Comparison of ENCODE assay signal across 28 cellular contexts in genomic region chr11:1506981-1507380, GRCh38. TPM values are rescaled to one million over a fixed set of nuclear protein-coding genes. Genes with fewer than 3 reads are reported as not detected.
A peak's percentile ranks its signal among the peaks of the same experiment; 100 is the strongest.
DNase-seq lines count a peak whose midpoint lies in the region; ATAC-seq and TF ChIP-seq lines count a peak whose summit lies in the region.
"Had no signal": no experiment of that assay in that cellular context is flagged by ENCODE, and none has a peak within 500 bp of the region (broad histone marks: within the 10 kb centered on the region; RNA-seq: fewer than 3 reads in every experiment).

No MANE protein-coding gene starts in this region.

- CTCF ChIA-PET in IMR-90 (lab: Yijun Ruan, JAX) = no interaction called here

- no peaks in the 10 kb centered on the region for H3K27me3 ChIP-seq in IMR-90 (ENCODE audit: control insufficient read depth, insufficient read depth, low read length)
- no peaks in the 10 kb centered on the region for H3K27me3 ChIP-seq in iPS-15b (ENCODE audit: control insufficient read depth, insufficient read depth, low read length)
- no peaks in the 10 kb centered on the region for H3K27me3 ChIP-seq in skeletal muscle tissue (ENCODE audit: control insufficient read depth in 3 of 3, insufficient read depth in 3 of 3, low read length in 3 of 3)
- H3K27me3 ChIP-seq: body of pancreas, neutrophil had no signal

- no peak overlapping the region for H2AFZ ChIP-seq in IMR-90 (replicated peaks; ENCODE audit: low read length, poor library complexity)
- H2AFZ ChIP-seq: GM23248 had no signal

- H3K27ac ChIP-seq in IMR-90 (ENCODE audit: insufficient read depth, low read length) (no peak overlapping the region), skeletal muscle tissue (ENCODE audit: low read depth, low read length) (no peak overlapping the region)
- H3K27ac ChIP-seq: body of pancreas, GM23248, neutrophil, psoas muscle, RWPE1, SK-N-MC had no signal

- no peak overlapping the region for H3K4me2 ChIP-seq in IMR-90 (ENCODE audit: low read depth, low read length)

- peaks cover 8 to 65% of the 10 kb centered on the region in 2 experiments for H3K79me1 ChIP-seq in IMR-90 (ENCODE audit: low read depth in 1 of 2, low read length in 2 of 2)

- no peak overlapping the region for H4K8ac ChIP-seq in IMR-90 (ENCODE audit: low read depth in 2 of 2, low read length in 2 of 2)

- H3K4me3 ChIP-seq in IMR-90 (ENCODE audit: insufficient read depth, low read depth, low read length) (no peak overlapping the region), iPS-15b (ENCODE audit: low read depth, low read length) (no peak overlapping the region), skeletal muscle tissue (ENCODE audit: low read length in 3 of 3) (peak overlapping the region in 1 of 3 donors; percentile 29)
- H3K4me3 ChIP-seq: body of pancreas, GM23248, psoas muscle, SK-N-MC had no signal

- no peaks in the 10 kb centered on the region for H3K9me3 Mint-ChIP-seq in CD14-positive monocyte
- H3K9me3 Mint-ChIP-seq: activated naive CD8-positive, alpha-beta T cell treated with anti-CD3 and anti-CD28 coated beads, Interleukin-2, amount 50 U/mL, for 24 hours; activated T-helper 2 cell treated with anti-CD3 and anti-CD28 coated beads, Interferon-gamma antibody, Interleukin-2, Interleukin-4, amounts not matched to agents 10 μg/mL and 5 μg/mL and 100 μg/mL, durations not matched to agents 14 hours and 24 hours and 36 hours had no signal

- no peak overlapping the region for H3K23ac ChIP-seq in IMR-90 (ENCODE audit: low read depth, low read length)

- no peak overlapping the region for H2AK5ac ChIP-seq in IMR-90 (ENCODE audit: low read depth, low read length)

- H3K9me3 ChIP-seq in IMR-90 (ENCODE audit: control insufficient read depth, insufficient read depth, low read length) (no peaks in the 10 kb centered on the region), iPS-15b (ENCODE audit: control insufficient read depth, insufficient read depth, low read length) (no peaks in the 10 kb centered on the region), skeletal muscle tissue (ENCODE audit: control insufficient read depth in 3 of 3, low read length in 3 of 3) (no peaks in the 10 kb centered on the region)
- H3K9me3 ChIP-seq: body of pancreas, neutrophil, psoas muscle had no signal

- H3K27ac Mint-ChIP-seq in CD14-positive monocyte = no peak overlapping the region
- H3K27ac Mint-ChIP-seq: activated naive CD8-positive, alpha-beta T cell treated with anti-CD3 and anti-CD28 coated beads, Interleukin-2, amount 50 U/mL, for 24 hours; activated T-helper 2 cell treated with anti-CD3 and anti-CD28 coated beads, Interferon-gamma antibody, Interleukin-2, Interleukin-4, amounts not matched to agents 10 μg/mL and 5 μg/mL and 100 μg/mL, durations not matched to agents 14 hours and 24 hours and 36 hours had no signal

- no peak overlapping the region for H2BK15ac ChIP-seq in IMR-90 (ENCODE audit: low read depth, low read length)

- H4K91ac ChIP-seq in IMR-90 (ENCODE audit: insufficient read depth, low read depth, low read length) = no peak overlapping the region

- peaks cover 1 to 14% of the 10 kb centered on the region in 2 donors for H3K36me3 Mint-ChIP-seq in CD14-positive monocyte

- no peak overlapping the region for H3K18ac ChIP-seq in IMR-90 (ENCODE audit: low read depth, low read length)

- H4K5ac ChIP-seq in IMR-90 (ENCODE audit: low read depth, low read length) = no peak overlapping the region

- peaks cover 0 to 4% (median 2%) of the 10 kb centered on the region in 3 donors for H3K27me3 Mint-ChIP-seq in CD14-positive monocyte (ENCODE audit: low read depth in 3 of 3)
- H3K27me3 Mint-ChIP-seq: activated naive CD8-positive, alpha-beta T cell treated with anti-CD3 and anti-CD28 coated beads, Interleukin-2, amount 50 U/mL, for 24 hours had no signal

- H3K9ac ChIP-seq in IMR-90 (ENCODE audit: low read depth, low read length) (no peak overlapping the region), iPS-15b (ENCODE audit: low read depth, low read length) (peak overlapping the region; percentile 54), skeletal muscle tissue (ENCODE audit: low read depth in 1 of 3, low read length in 3 of 3) (peak overlapping the region in 2 of 3 donors; percentile 7 to 57)
- H3K9ac ChIP-seq: GM23248 had no signal

- H3K4me1 Mint-ChIP-seq in CD14-positive monocyte = peaks cover 10% of the 10 kb centered on the region

- H3K4me1 ChIP-seq in IMR-90 (ENCODE audit: control insufficient read depth, insufficient read depth, low read length) (no peaks in the 10 kb centered on the region; the same call in 1 of the 2 replicates), iPS-15b (ENCODE audit: control insufficient read depth, insufficient read depth, low read length) (no peaks in the 10 kb centered on the region), skeletal muscle tissue (ENCODE audit: control insufficient read depth in 3 of 3, insufficient read depth in 3 of 3, low read length in 3 of 3) (peaks cover 63 to 79% (median 74%) of the 10 kb centered on the region in 3 donors)

- H2BK20ac ChIP-seq in IMR-90 (ENCODE audit: low read depth, low read length) = no peak overlapping the region

- no peak for TF ChIP-seq POLR2A in IMR-90 (IDR thresholded peaks at IDR 0.05; ENCODE audit: low read depth, low read length)

- dilution Hi-C loops in IMR-90 (cut with HindIII; ENCODE audit: low sequenced_read_pairs, unreplicated experiment) = no loop called here

- peak; percentile 32 for DNase-seq in CD14-positive monocyte (ENCODE audit: low spot score)
- no peak for DNase-seq in IMR-90
- DNase-seq in HuH-7 (ENCODE audit: low spot score) = no peak
- no peak for DNase-seq in stimulated activated CD4-positive, alpha-beta T cell treated with anti-CD3 and anti-CD28 coated beads, Interleukin-15, amount 100 ng/mL, for 24 hours
- DNase-seq in KBM-7 = no peak
- DNase-seq: activated CD4-positive, alpha-beta T cell treated with anti-CD3 and anti-CD28 coated beads, Interleukin-2, amount 50 U/mL, for 48 hours; activated CD8-positive, alpha-beta memory T cell treated with anti-CD3 and anti-CD28 coated beads, Interleukin-2, amount 50 U/mL, for 48 hours; activated naive CD8-positive, alpha-beta T cell treated with anti-CD3 and anti-CD28 coated beads, Interleukin-2, amount 50 U/mL, for 24 hours; body of pancreas; Calu3; effector CD4-positive, alpha-beta T cell; erythroblast; glutamatergic neuron; GM23248; mammary epithelial cell; NCI-H1694; NCI-H510A; small intestine; stimulated activated CD4-positive, alpha-beta T cell treated with anti-CD3 and anti-CD28 coated beads, Interleukin-1b, Interleukin-23, amount 100 ng/mL, for 48 hours had no signal

- H3K9me1 ChIP-seq in IMR-90 (ENCODE audit: insufficient read depth, low read length) = no peaks in the 10 kb centered on the region

- peak overlapping the region; percentile 24 for H2AK9ac ChIP-seq in IMR-90 (replicated peaks; ENCODE audit: low read depth, low read length, poor library complexity)

- in situ Hi-C loops in IMR-90 (cut with MboI; ENCODE audit: low sequenced_read_pairs) (loop anchor here (25.0 kb wide), 1 partner anchor 295 kb away; the partner anchor contains the start of gene MUC5B), KBM-7 (cut with MboI; ENCODE audit: low pct_unique_long_range_greater_than_20kb, low sequenced_read_pairs) (no loop called here)

- H3K36me3 ChIP-seq in IMR-90 (ENCODE audit: control insufficient read depth, insufficient read depth, low read length) (no peaks in the 10 kb centered on the region), iPS-15b (ENCODE audit: control insufficient read depth, insufficient read depth, low read length) (peaks cover 3% of the 10 kb centered on the region), skeletal muscle tissue (ENCODE audit: control insufficient read depth in 3 of 3, insufficient read depth in 3 of 3, low read length in 3 of 3) (peaks cover 0 to 6% (median 4%) of the 10 kb centered on the region in 3 donors)
- H3K36me3 ChIP-seq: neutrophil had no signal

- TF ChIP-seq CTCF in CD14-positive monocyte (IDR thresholded peaks at IDR 0.05) (no peak), IMR-90 (conservative IDR thresholded peaks at IDR 0.05; ENCODE audit: low read depth, low read length) (no peak)

- 90% methylated on average over 6 of the region's 9 CpGs; no CpG with 5 or more reads in 1 of the 2 experiments for WGBS in IMR-90 (ENCODE audit: extremely low coverage in 2 of 2, insufficient read length in 1 of 2), 2 experiments

- no peak for ATAC-seq in IMR-90 (ENCODE audit: low read depth)
- ATAC-seq: activated CD4-positive, CD25-positive, alpha-beta regulatory T cell treated with anti-CD3 and anti-CD28 coated beads, Interleukin-2, amount 50 U/mL, for 24 hours; activated naive CD8-positive, alpha-beta T cell treated with anti-CD3 and anti-CD28 coated beads, Interleukin-2, amount 50 U/mL, for 24 hours; body of pancreas; HepG2 had no signal

- no peak overlapping the region for H3K4ac ChIP-seq in IMR-90 (ENCODE audit: low read depth, low read length)

- intact Hi-C loops in CD14-positive monocyte (cut with micrococcal nuclease) = no loop called here
- intact Hi-C loops in IMR-90 (cut with micrococcal nuclease) = no loop called here

- H2BK120ac ChIP-seq in IMR-90 (ENCODE audit: low read depth, low read length) = no peak overlapping the region

- no peak overlapping the region for H2BK5ac ChIP-seq in IMR-90 (ENCODE audit: low read depth, low read length, poor library complexity, severe bottlenecking)

- peaks cover 86% of the 10 kb centered on the region for H4K20me1 ChIP-seq in IMR-90 (ENCODE audit: insufficient read depth, low read length)

- H3K14ac ChIP-seq in IMR-90 (replicated peaks; ENCODE audit: low read depth, low read length) = no peak overlapping the region

- no TSS peak for BruUV-seq in IMR-90 (replicated peaks; lab: Mats Ljungman, UMichigan)

- no peak overlapping the region for H3K56ac ChIP-seq in IMR-90 (ENCODE audit: extremely low read depth, insufficient read depth, low read length)

- no peak overlapping the region for H3K4me3 Mint-ChIP-seq in CD14-positive monocyte
- H3K4me3 Mint-ChIP-seq: activated naive CD8-positive, alpha-beta T cell treated with anti-CD3 and anti-CD28 coated beads, Interleukin-2, amount 50 U/mL, for 24 hours had no signal

- POLR2A ChIA-PET in IMR-90 (lab: Charles Lee; ENCODE audit: unreplicated experiment) = no interaction called here

- TF ChIP-seq RAD21 in IMR-90 (IDR thresholded peaks at IDR 0.05; ENCODE audit: low read length) = no peak

TF ChIP-seq in IMR-90, 13 proteins besides CTCF, POLR2A, EP300 and RAD21 (continues in another document):
- TF ChIP-seq MXI1 (IDR thresholded peaks at IDR 0.05; ENCODE audit: borderline replicate concordance, low read depth, low read length) (no peak), SMC3 (IDR thresholded peaks at IDR 0.05; ENCODE audit: low read depth, low read length) (no peak), RCOR1 (IDR thresholded peaks at IDR 0.05; ENCODE audit: insufficient replicate concordance, low read length) (no peak), FOS (IDR thresholded peaks at IDR 0.05; ENCODE audit: low read depth, low read length) (no peak), BHLHE40 (IDR thresholded peaks at IDR 0.05; ENCODE audit: low read depth, low read length) (no peak), MAZ (IDR thresholded peaks at IDR 0.05; ENCODE audit: borderline replicate concordance, low read depth, low read length) (no peak)

RNA-seq across cellular contexts. Expression of gene MOB2, which starts 20.4 kb away (rescaled TPM):
- polyA plus RNA-seq in CD14-positive monocyte (10 to 100 TPM; 22.1 to 22.5 TPM), IMR-90 (2012; rRNA removed) (36.2 and 40.7 TPM in 2 replicates)
- total RNA-seq in IMR-90 (2012; rRNA removed) (21.4 and 23.7 TPM in 2 replicates), skeletal muscle tissue (18.3 TPM)
- polyA plus RNA-seq in IMR-90 (2012; cell fraction: cytosol; rRNA removed) = 18.3 and 31.6 TPM in 2 replicates
- polyA plus RNA-seq in IMR-90 (2012; cell fraction: nucleus; rRNA removed; ENCODE audit: low replicate concordance) = 48.7 and 84.0 TPM in 2 replicates
